ENCODE assay signal across 1 cellular context in the genomic region with DNA sequence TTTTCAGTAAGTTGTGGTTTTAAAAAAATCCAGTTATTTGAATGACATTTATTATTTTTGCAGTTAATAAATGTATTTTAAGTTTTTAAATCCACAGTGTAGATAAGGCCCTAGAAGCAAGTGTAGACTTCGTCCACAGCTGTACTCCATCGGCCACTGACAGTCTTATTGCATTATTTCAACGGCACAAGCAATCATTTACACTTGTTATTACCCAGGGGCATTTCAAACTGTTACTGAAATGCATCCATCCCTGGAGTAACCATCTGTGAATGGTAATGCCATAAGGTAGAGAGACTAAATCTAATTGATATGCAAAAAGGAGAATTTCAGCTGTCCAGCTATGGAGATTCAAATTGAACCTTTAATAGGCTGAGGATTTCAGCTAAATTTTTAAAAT.
TF ChIP-seq lines count a peak whose summit lies in the region.

No MANE protein-coding gene starts in this region.

TF ChIP-seq in WTC11, 78 proteins besides CTCF, POLR2A, EP300 and RAD21 (continued from another document):
- TF ChIP-seq, protein P1, sequence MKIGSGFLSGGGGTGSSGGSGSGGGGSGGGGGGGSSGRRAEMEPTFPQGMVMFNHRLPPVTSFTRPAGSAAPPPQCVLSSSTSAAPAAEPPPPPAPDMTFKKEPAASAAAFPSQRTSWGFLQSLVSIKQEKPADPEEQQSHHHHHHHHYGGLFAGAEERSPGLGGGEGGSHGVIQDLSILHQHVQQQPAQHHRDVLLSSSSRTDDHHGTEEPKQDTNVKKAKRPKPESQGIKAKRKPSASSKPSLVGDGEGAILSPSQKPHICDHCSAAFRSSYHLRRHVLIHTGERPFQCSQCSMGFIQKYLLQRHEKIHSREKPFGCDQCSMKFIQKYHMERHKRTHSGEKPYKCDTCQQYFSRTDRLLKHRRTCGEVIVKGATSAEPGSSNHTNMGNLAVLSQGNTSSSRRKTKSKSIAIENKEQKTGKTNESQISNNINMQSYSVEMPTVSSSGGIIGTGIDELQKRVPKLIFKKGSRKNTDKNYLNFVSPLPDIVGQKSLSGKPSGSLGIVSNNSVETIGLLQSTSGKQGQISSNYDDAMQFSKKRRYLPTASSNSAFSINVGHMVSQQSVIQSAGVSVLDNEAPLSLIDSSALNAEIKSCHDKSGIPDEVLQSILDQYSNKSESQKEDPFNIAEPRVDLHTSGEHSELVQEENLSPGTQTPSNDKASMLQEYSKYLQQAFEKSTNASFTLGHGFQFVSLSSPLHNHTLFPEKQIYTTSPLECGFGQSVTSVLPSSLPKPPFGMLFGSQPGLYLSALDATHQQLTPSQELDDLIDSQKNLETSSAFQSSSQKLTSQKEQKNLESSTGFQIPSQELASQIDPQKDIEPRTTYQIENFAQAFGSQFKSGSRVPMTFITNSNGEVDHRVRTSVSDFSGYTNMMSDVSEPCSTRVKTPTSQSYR (CRISPR knock-in tag; IDR thresholded peaks at IDR 0.05), result no peak
- TF ChIP-seq TP53 (CRISPR knock-in tag; IDR thresholded peaks at IDR 0.05) (no peak), ATF1 (CRISPR knock-in tag; IDR thresholded peaks at IDR 0.05) (no peak), E2F5 (CRISPR knock-in tag; IDR thresholded peaks at IDR 0.05) (no peak)
